In genomic region chr1:56133517-56134472, GRCh38 we compare ENCODE assay signal across 16 cellular contexts.
DNase-seq lines count a peak whose midpoint lies in the region; ATAC-seq and TF ChIP-seq lines count a peak whose summit lies in the region.
"Had no signal": no experiment of that assay in that cellular context is flagged by ENCODE, and none has a peak within 500 bp of the region (broad histone marks: within the 10 kb centered on the region; RNA-seq: fewer than 3 reads in every experiment).

No MANE protein-coding gene starts in this region.

- H3K4me3 ChIP-seq in BLaER1 (no peak overlapping the region), right atrium auricular region (no peak overlapping the region)
- H3K4me3 ChIP-seq: MG63 had no signal

- H4K20me1 ChIP-seq in BLaER1, result no peaks in the 10 kb centered on the region

- peak; percentile 54 for DNase-seq in RPMI7951 (ENCODE audit: low read depth)
- no peak for DNase-seq in right atrium auricular region (ENCODE audit: low spot score)
- no peak for DNase-seq in activated naive CD4-positive, alpha-beta T cell treated with Interleukin-2 at 50 U/mL for 16 hours
- DNase-seq in activated CD8-positive, alpha-beta memory T cell treated with anti-CD3 and anti-CD28 coated beads, Interleukin-2, amount 50 U/mL, for 4 hours, result no peak
- DNase-seq: activated CD8-positive, alpha-beta T cell treated with anti-CD3 and anti-CD28 coated beads for 36 hours; activated gamma-delta T cell treated with Interleukin-2 at 50 U/mL for 16 hours; HCEC 1CT; hippocampal formation; mammary epithelial cell; MG63; NCI-H2227 treated with DMSO at 0.1 percent for 48 hours; nucleus accumbens had no signal

- H3K36me3 ChIP-seq in BLaER1, result no peaks in the 10 kb centered on the region
- H3K36me3 ChIP-seq in right atrium auricular region, result no peaks in the 10 kb centered on the region
- H3K36me3 ChIP-seq: MG63 had no signal

- TF ChIP-seq CTCF in right atrium auricular region (IDR thresholded peaks at IDR 0.05), result no peak

- H3K4me1 ChIP-seq in BLaER1, result peaks cover 10% of the 10 kb centered on the region
- peaks cover 0 to 20% of the 10 kb centered on the region in 2 donors for H3K4me1 ChIP-seq in right atrium auricular region

- no peaks in the 10 kb centered on the region for H3K9me3 ChIP-seq in BLaER1
- no peaks in the 10 kb centered on the region for H3K9me3 ChIP-seq in right atrium auricular region
- H3K9me3 ChIP-seq: MG63 had no signal

- H3K27me3 ChIP-seq in BLaER1, result no peaks in the 10 kb centered on the region
- no peaks in the 10 kb centered on the region for H3K27me3 ChIP-seq in right atrium auricular region
- H3K27me3 ChIP-seq: MG63 had no signal

- H3K4me2 ChIP-seq in BLaER1, result peak overlapping the region; percentile 52

- peak; percentile 54 for ATAC-seq in GM18909 (IDR thresholded peaks at IDR 0.05; ENCODE audit: poor library complexity, unreplicated experiment)
- ATAC-seq in HG02623 (IDR thresholded peaks at IDR 0.05; ENCODE audit: unreplicated experiment), result peak; percentile 37
- ATAC-seq in HG02938 (IDR thresholded peaks at IDR 0.05; ENCODE audit: unreplicated experiment), result no peak
- ATAC-seq: activated CD8-positive, alpha-beta T cell treated with anti-CD3 and anti-CD28 coated beads for 36 hours had no signal

- H3K9ac ChIP-seq in BLaER1, result no peak overlapping the region

- H3K27ac ChIP-seq in BLaER1 (no peak overlapping the region), right atrium auricular region (no peak overlapping the region)
